1 cellular context compared by ENCODE assay signal in the genomic region with DNA sequence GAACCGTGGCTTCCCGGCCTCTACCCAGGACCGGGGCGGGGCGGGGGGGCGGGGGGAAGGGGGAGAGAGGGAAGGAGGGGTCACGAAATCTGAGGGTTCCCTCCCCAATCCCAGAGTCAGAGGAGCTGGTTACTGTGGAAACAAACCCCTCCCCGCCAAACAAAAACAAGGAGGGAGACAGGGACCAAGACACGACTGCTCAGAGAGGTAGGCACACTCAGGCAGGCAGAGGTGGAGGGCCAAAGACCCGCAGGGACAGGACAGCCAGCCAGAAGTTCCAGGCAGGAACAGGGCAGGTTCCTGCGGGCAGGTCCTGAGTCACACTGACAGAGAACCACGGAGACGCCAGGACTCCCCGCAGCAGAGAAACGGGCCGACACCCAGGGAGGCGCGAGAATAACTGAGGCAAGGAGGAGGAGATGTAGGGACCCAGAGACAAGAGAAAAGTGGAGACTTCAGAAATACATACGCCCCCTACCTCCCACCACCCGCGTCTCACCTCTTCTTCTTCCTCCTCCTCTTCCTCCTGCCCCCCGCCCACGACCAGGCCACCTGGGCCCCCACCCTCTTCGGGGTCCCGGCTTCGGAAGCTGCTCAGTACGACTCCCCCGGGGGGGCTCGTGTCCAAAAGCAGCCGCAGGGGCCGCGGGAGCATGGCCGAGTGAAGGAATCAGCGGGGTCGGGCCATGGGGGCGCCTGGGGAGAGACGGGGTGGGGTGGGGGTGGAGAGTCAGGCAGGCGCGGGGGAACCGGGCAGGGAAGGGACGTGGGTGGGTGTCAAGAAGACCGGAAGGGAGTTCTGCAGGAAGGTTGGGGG.
TF ChIP-seq lines count a peak whose summit lies in the region.

No MANE protein-coding gene starts in this region.

TF ChIP-seq in K562, 482 proteins besides CTCF, POLR2A, EP300 and RAD21 (continues in another document):
- TF ChIP-seq, protein P1, sequence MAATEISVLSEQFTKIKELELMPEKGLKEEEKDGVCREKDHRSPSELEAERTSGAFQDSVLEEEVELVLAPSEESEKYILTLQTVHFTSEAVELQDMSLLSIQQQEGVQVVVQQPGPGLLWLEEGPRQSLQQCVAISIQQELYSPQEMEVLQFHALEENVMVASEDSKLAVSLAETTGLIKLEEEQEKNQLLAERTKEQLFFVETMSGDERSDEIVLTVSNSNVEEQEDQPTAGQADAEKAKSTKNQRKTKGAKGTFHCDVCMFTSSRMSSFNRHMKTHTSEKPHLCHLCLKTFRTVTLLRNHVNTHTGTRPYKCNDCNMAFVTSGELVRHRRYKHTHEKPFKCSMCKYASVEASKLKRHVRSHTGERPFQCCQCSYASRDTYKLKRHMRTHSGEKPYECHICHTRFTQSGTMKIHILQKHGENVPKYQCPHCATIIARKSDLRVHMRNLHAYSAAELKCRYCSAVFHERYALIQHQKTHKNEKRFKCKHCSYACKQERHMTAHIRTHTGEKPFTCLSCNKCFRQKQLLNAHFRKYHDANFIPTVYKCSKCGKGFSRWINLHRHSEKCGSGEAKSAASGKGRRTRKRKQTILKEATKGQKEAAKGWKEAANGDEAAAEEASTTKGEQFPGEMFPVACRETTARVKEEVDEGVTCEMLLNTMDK (IDR thresholded peaks at IDR 0.05; ENCODE audit: borderline replicate concordance, insufficient read depth, low read depth, low read length, poor library complexity, severe bottlenecking): peak; percentile 55
- TF ChIP-seq MAFF (IDR thresholded peaks at IDR 0.05; ENCODE audit: low read length) (no peak), PML (IDR thresholded peaks at IDR 0.05; ENCODE audit: low read length) (0 out of 2 replicates have a peak, but pooled peaks have one; percentile 40), NFRKB (IDR thresholded peaks at IDR 0.05; ENCODE audit: low read depth) (0 out of 2 replicates have a peak, but pooled peaks have one; percentile 26), PRMT5 (CRISPR knock-in tag; IDR thresholded peaks at IDR 0.05) (no peak), SAP30 (IDR thresholded peaks at IDR 0.05; ENCODE audit: borderline replicate concordance, insufficient read depth, low read depth, low read length, poor library complexity, severe bottlenecking) (peak; percentile 96), PTRF (tag; IDR thresholded peaks at IDR 0.05) (no peak), RERE (CRISPR knock-in tag; IDR thresholded peaks at IDR 0.05; ENCODE audit: borderline replicate concordance) (0 out of 2 replicates have a peak, but pooled peaks have one; percentile 47), NBN (IDR thresholded peaks at IDR 0.05; ENCODE audit: low read depth) (peak; percentile 40), NR4A1 (CRISPR knock-in tag; IDR thresholded peaks at IDR 0.05) (0 out of 2 replicates have a peak, but pooled peaks have one; percentile 17), NR4A1 (tag; IDR thresholded peaks at IDR 0.05) (no peak), PHF8 (IDR thresholded peaks at IDR 0.05; ENCODE audit: borderline replicate concordance, low read length) (peak; percentile 24; the same call in 1 of the 2 replicates), CHD2 (IDR thresholded peaks at IDR 0.05; ENCODE audit: low read depth, low read length) (peak; percentile 33; the same call in 1 of the 2 replicates), NCOA4 (IDR thresholded peaks at IDR 0.05; ENCODE audit: partially characterized antibody) (no peak), E2F4 (CRISPR knock-in tag; IDR thresholded peaks at IDR 0.05; ENCODE audit: low read depth) (no peak), TAF7 (tag; IDR thresholded peaks at IDR 0.05) (no peak), POLR2G (IDR thresholded peaks at IDR 0.05; ENCODE audit: low read depth, low read length) (peak; percentile 67), EGR1 (conservative IDR thresholded peaks at IDR 0.05) (peak; percentile 83), POLR2B (IDR thresholded peaks at IDR 0.05; ENCODE audit: low read depth, partially characterized antibody) (peak; percentile 56), HNRNPLL (IDR thresholded peaks at IDR 0.05; ENCODE audit: low read depth, low read length, poor library complexity, severe bottlenecking) (no peak), ETV5 (CRISPR knock-in tag; IDR thresholded peaks at IDR 0.05; ENCODE audit: low read depth) (no peak), DMBX1 (CRISPR knock-in tag; IDR thresholded peaks at IDR 0.05; ENCODE audit: borderline replicate concordance) (peak; percentile 18; the same call in 1 of the 2 replicates), ZFP36 (IDR thresholded peaks at IDR 0.05; ENCODE audit: low read depth, low read length, partially characterized antibody) (no peak), TBP (optimal IDR thresholded peaks at IDR 0.05; ENCODE audit: low read depth, low read length) (peak; percentile 67)
- TF ChIP-seq, protein P2, sequence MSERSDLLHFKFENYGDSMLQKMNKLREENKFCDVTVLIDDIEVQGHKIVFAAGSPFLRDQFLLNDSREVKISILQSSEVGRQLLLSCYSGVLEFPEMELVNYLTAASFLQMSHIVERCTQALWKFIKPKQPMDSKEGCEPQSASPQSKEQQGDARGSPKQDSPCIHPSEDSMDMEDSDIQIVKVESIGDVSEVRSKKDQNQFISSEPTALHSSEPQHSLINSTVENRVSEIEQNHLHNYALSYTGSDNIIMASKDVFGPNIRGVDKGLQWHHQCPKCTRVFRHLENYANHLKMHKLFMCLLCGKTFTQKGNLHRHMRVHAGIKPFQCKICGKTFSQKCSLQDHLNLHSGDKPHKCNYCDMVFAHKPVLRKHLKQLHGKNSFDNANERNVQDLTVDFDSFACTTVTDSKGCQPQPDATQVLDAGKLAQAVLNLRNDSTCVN (CRISPR knock-in tag; IDR thresholded peaks at IDR 0.05): no peak
- TF ChIP-seq, protein P3, sequence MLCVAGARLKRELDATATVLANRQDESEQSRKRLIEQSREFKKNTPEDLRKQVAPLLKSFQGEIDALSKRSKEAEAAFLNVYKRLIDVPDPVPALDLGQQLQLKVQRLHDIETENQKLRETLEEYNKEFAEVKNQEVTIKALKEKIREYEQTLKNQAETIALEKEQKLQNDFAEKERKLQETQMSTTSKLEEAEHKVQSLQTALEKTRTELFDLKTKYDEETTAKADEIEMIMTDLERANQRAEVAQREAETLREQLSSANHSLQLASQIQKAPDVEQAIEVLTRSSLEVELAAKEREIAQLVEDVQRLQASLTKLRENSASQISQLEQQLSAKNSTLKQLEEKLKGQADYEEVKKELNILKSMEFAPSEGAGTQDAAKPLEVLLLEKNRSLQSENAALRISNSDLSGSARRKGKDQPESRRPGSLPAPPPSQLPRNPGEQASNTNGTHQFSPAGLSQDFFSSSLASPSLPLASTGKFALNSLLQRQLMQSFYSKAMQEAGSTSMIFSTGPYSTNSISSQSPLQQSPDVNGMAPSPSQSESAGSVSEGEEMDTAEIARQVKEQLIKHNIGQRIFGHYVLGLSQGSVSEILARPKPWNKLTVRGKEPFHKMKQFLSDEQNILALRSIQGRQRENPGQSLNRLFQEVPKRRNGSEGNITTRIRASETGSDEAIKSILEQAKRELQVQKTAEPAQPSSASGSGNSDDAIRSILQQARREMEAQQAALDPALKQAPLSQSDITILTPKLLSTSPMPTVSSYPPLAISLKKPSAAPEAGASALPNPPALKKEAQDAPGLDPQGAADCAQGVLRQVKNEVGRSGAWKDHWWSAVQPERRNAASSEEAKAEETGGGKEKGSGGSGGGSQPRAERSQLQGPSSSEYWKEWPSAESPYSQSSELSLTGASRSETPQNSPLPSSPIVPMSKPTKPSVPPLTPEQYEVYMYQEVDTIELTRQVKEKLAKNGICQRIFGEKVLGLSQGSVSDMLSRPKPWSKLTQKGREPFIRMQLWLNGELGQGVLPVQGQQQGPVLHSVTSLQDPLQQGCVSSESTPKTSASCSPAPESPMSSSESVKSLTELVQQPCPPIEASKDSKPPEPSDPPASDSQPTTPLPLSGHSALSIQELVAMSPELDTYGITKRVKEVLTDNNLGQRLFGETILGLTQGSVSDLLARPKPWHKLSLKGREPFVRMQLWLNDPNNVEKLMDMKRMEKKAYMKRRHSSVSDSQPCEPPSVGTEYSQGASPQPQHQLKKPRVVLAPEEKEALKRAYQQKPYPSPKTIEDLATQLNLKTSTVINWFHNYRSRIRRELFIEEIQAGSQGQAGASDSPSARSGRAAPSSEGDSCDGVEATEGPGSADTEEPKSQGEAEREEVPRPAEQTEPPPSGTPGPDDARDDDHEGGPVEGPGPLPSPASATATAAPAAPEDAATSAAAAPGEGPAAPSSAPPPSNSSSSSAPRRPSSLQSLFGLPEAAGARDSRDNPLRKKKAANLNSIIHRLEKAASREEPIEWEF (CRISPR knock-in tag; IDR thresholded peaks at IDR 0.05): no peak
- TF ChIP-seq, protein P4, sequence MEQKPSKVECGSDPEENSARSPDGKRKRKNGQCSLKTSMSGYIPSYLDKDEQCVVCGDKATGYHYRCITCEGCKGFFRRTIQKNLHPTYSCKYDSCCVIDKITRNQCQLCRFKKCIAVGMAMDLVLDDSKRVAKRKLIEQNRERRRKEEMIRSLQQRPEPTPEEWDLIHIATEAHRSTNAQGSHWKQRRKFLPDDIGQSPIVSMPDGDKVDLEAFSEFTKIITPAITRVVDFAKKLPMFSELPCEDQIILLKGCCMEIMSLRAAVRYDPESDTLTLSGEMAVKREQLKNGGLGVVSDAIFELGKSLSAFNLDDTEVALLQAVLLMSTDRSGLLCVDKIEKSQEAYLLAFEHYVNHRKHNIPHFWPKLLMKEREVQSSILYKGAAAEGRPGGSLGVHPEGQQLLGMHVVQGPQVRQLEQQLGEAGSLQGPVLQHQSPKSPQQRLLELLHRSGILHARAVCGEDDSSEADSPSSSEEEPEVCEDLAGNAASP (IDR thresholded peaks at IDR 0.05): no peak
- TF ChIP-seq, protein P5, sequence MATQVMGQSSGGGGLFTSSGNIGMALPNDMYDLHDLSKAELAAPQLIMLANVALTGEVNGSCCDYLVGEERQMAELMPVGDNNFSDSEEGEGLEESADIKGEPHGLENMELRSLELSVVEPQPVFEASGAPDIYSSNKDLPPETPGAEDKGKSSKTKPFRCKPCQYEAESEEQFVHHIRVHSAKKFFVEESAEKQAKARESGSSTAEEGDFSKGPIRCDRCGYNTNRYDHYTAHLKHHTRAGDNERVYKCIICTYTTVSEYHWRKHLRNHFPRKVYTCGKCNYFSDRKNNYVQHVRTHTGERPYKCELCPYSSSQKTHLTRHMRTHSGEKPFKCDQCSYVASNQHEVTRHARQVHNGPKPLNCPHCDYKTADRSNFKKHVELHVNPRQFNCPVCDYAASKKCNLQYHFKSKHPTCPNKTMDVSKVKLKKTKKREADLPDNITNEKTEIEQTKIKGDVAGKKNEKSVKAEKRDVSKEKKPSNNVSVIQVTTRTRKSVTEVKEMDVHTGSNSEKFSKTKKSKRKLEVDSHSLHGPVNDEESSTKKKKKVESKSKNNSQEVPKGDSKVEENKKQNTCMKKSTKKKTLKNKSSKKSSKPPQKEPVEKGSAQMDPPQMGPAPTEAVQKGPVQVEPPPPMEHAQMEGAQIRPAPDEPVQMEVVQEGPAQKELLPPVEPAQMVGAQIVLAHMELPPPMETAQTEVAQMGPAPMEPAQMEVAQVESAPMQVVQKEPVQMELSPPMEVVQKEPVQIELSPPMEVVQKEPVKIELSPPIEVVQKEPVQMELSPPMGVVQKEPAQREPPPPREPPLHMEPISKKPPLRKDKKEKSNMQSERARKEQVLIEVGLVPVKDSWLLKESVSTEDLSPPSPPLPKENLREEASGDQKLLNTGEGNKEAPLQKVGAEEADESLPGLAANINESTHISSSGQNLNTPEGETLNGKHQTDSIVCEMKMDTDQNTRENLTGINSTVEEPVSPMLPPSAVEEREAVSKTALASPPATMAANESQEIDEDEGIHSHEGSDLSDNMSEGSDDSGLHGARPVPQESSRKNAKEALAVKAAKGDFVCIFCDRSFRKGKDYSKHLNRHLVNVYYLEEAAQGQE (CRISPR knock-in tag; IDR thresholded peaks at IDR 0.05; ENCODE audit: low read depth): peak; percentile 63; the same call in 1 of the 2 replicates
